11 cellular contexts compared by ENCODE assay signal in genomic region chr11:737366-737765, GRCh38. TPM values are rescaled to one million over a fixed set of nuclear protein-coding genes. Genes with fewer than 3 reads are reported as not detected.
A peak's percentile ranks its signal among the peaks of the same experiment; 100 is the strongest.
DNase-seq lines count a peak whose midpoint lies in the region; ATAC-seq and TF ChIP-seq lines count a peak whose summit lies in the region.
"Had no signal": no experiment of that assay in that cellular context is flagged by ENCODE, and none has a peak within 500 bp of the region (broad histone marks: within the 10 kb centered on the region; RNA-seq: fewer than 3 reads in every experiment).

No MANE protein-coding gene starts in this region.

- H3K4me1 ChIP-seq in SK-N-SH (ENCODE audit: control insufficient read depth in 1 of 2, insufficient read depth in 2 of 2, low read depth in 1 of 2, low read length in 1 of 2) (no peaks in the 10 kb centered on the region), osteoblast (ENCODE audit: insufficient read depth, low read length) (no peaks in the 10 kb centered on the region)
- H3K4me1 ChIP-seq: parathyroid adenoma, uterus had no signal

- no peaks in the 10 kb centered on the region for H3K79me2 ChIP-seq in SK-N-SH (ENCODE audit: insufficient read depth)
- H3K79me2 ChIP-seq in osteoblast (ENCODE audit: insufficient read depth, low read length): no peaks in the 10 kb centered on the region
- H3K79me2 ChIP-seq: parathyroid adenoma had no signal

- CTCF ChIA-PET in SK-N-SH (lab: Yijun Ruan, JAX): interaction anchor here (2.4 kb wide), 1 partner anchor 14 kb away, joined by 7 read pairs; no protein-coding TSS in a partner anchor

- no peaks in the 10 kb centered on the region for H3K9me3 Mint-ChIP-seq in activated naive CD8-positive, alpha-beta T cell treated with anti-CD3 and anti-CD28 coated beads, Interleukin-2, amount 50 U/mL, for 24 hours

- no peak for DNase-seq in SK-N-SH
- DNase-seq in activated naive CD8-positive, alpha-beta T cell treated with anti-CD3 and anti-CD28 coated beads, Interleukin-2, amount 50 U/mL, for 24 hours: no peak
- DNase-seq in osteoblast (ENCODE audit: insufficient read length, low spot score, missing footprints): peak; percentile 42
- DNase-seq in NCI-H82 (lab: John Stamatoyannopoulos, UW): no peak
- no peak for DNase-seq in NCI-H1436 (lab: John Stamatoyannopoulos, UW)
- DNase-seq: ACHN, NCI-H69, uterus had no signal

- H2AFZ ChIP-seq in SK-N-SH (ENCODE audit: low read depth) (no peak overlapping the region), osteoblast (ENCODE audit: low read length) (peak overlapping the region; percentile 59)
- H2AFZ ChIP-seq: parathyroid adenoma had no signal

- no peaks in the 10 kb centered on the region; the same call in 1 of the 2 replicates for H3K27me3 ChIP-seq in SK-N-SH (ENCODE audit: insufficient read depth)
- H3K27me3 ChIP-seq in osteoblast (ENCODE audit: insufficient read depth, low read length): peaks cover 15% of the 10 kb centered on the region
- H3K27me3 ChIP-seq: uterus had no signal

- H3F3A ChIP-seq in SK-N-SH (replicated peaks; ENCODE audit: insufficient read depth): no peaks in the 10 kb centered on the region

- POLR2A ChIA-PET in SK-N-SH (lab: Yijun Ruan, JAX): no interaction called here

- H3K4me3 Mint-ChIP-seq in activated naive CD8-positive, alpha-beta T cell treated with anti-CD3 and anti-CD28 coated beads, Interleukin-2, amount 50 U/mL, for 24 hours: peak overlapping the region; percentile 29

- H3K36me3 ChIP-seq in SK-N-SH (replicated peaks in 1 of 2; ENCODE audit: control insufficient read depth in 1 of 2, insufficient read depth in 2 of 2, low read length in 1 of 2) (no peaks in the 10 kb centered on the region), osteoblast (ENCODE audit: insufficient read depth, low read length) (no peaks in the 10 kb centered on the region)
- H3K36me3 ChIP-seq: uterus had no signal

- H3K9ac ChIP-seq in SK-N-SH: no peak overlapping the region
- H3K9ac ChIP-seq: parathyroid adenoma had no signal

- no peak for TF ChIP-seq EP300 in SK-N-SH (IDR thresholded peaks at IDR 0.05; ENCODE audit: borderline replicate concordance in 1 of 2, low read depth in 1 of 2, low read length in 1 of 2)

- H3K4me3 ChIP-seq in SK-N-SH (ENCODE audit: low read depth in 2 of 2, low read length in 1 of 2): no peak overlapping the region
- no peak overlapping the region for H3K4me3 ChIP-seq in osteoblast (ENCODE audit: insufficient read depth, low read length)
- H3K4me3 ChIP-seq: uterus had no signal

- no peak for TF ChIP-seq RAD21 in SK-N-SH (IDR thresholded peaks at IDR 0.05; ENCODE audit: low read length)

- H3K36me3 Mint-ChIP-seq in activated naive CD8-positive, alpha-beta T cell treated with anti-CD3 and anti-CD28 coated beads, Interleukin-2, amount 50 U/mL, for 24 hours (ENCODE audit: low read depth): no peaks in the 10 kb centered on the region

- TF ChIP-seq CTCF in SK-N-SH (IDR thresholded peaks at IDR 0.05) (no peak), osteoblast (IDR thresholded peaks at IDR 0.05; ENCODE audit: extremely low read depth, low read depth, low read length) (no peak)

- H3K9me3 ChIP-seq in SK-N-SH: no peaks in the 10 kb centered on the region
- no peaks in the 10 kb centered on the region for H3K9me3 ChIP-seq in osteoblast (ENCODE audit: low read depth, low read length)
- H3K9me3 ChIP-seq: uterus had no signal

- whole genome bisulfite sequencing in SK-N-SH (ENCODE audit: low lambda C conversion rate): 68% methylated on average over 11 of the region's 11 CpGs

- no peaks in the 10 kb centered on the region for H3K9me2 ChIP-seq in SK-N-SH

- peak; percentile 28; the same call in 1 of the 3 replicates for ATAC-seq in SK-N-SH treated with all-trans-retinoic acid at 6 μM for 48 hours
- ATAC-seq in activated naive CD8-positive, alpha-beta T cell treated with anti-CD3 and anti-CD28 coated beads, Interleukin-2, amount 50 U/mL, for 24 hours: peak; percentile 34
- ATAC-seq: HCT116 had no signal

- H3K27ac Mint-ChIP-seq in activated naive CD8-positive, alpha-beta T cell treated with anti-CD3 and anti-CD28 coated beads, Interleukin-2, amount 50 U/mL, for 24 hours: no peak overlapping the region

- H3K27ac ChIP-seq in SK-N-SH (ENCODE audit: low read depth in 2 of 2, low read length in 1 of 2) (no peak overlapping the region), osteoblast (ENCODE audit: low read depth, low read length) (no peak overlapping the region)
- H3K27ac ChIP-seq: parathyroid adenoma, uterus had no signal

- H3K4me1 Mint-ChIP-seq in activated naive CD8-positive, alpha-beta T cell treated with anti-CD3 and anti-CD28 coated beads, Interleukin-2, amount 50 U/mL, for 24 hours: peaks cover 15% of the 10 kb centered on the region

- H4K20me1 ChIP-seq in SK-N-SH (ENCODE audit: insufficient read depth): no peaks in the 10 kb centered on the region
- H4K20me1 ChIP-seq in osteoblast (ENCODE audit: insufficient read depth, low read length): no peaks in the 10 kb centered on the region

- H3K4me2 ChIP-seq in SK-N-SH (no peak overlapping the region), osteoblast (ENCODE audit: insufficient read depth, low read length) (peak overlapping the region; percentile 39)

- peaks cover 4% of the 10 kb centered on the region for H3K27me3 Mint-ChIP-seq in activated naive CD8-positive, alpha-beta T cell treated with anti-CD3 and anti-CD28 coated beads, Interleukin-2, amount 50 U/mL, for 24 hours

TF ChIP-seq in SK-N-SH treated with all-trans-retinoic acid at 6 μM for 48 hours, 23 proteins besides CTCF, POLR2A, EP300 and RAD21 (continues in another document):
- TF ChIP-seq PATZ1 (CRISPR knock-in tag; IDR thresholded peaks at IDR 0.05; ENCODE audit: borderline replicate concordance) (no peak), ZFP30 (CRISPR knock-in tag; IDR thresholded peaks at IDR 0.05) (no peak), ARNTL (CRISPR knock-in tag; IDR thresholded peaks at IDR 0.05; ENCODE audit: borderline replicate concordance, low read depth) (no peak), CSDC2 (CRISPR knock-in tag; IDR thresholded peaks at IDR 0.05) (no peak), GLIS3 (CRISPR knock-in tag; IDR thresholded peaks at IDR 0.05) (no peak), SNAI2 (CRISPR knock-in tag; IDR thresholded peaks at IDR 0.05) (no peak), TOX (CRISPR knock-in tag; IDR thresholded peaks at IDR 0.05; ENCODE audit: borderline replicate concordance) (no peak)

TF ChIP-seq in SK-N-SH, 30 proteins besides CTCF, POLR2A, EP300 and RAD21:
- no peak for TF ChIP-seq ZBTB33 (IDR thresholded peaks at IDR 0.05; ENCODE audit: borderline replicate concordance, low read depth)

RNA-seq across cellular contexts. Expression of gene TALDO1, which starts 9.9 kb away (rescaled TPM):
- polyA plus RNA-seq in SK-N-SH (2012; rRNA removed): 78.4 and 103 TPM in 2 replicates
- polyA plus RNA-seq in SK-N-SH (2012; cell fraction: cytosol; rRNA removed): 84.3 and 95.6 TPM in 2 replicates
- polyA plus RNA-seq in SK-N-SH (2012; cell fraction: nucleus; rRNA removed): 75.1 and 87.3 TPM in 2 replicates
- total RNA-seq in osteoblast: 204 TPM in 2 replicates

RNA-seq across cellular contexts. Expression of gene EPS8L2, which starts 31.3 kb away (rescaled TPM):
- 0.67 and 0.74 TPM in 2 replicates for polyA plus RNA-seq in SK-N-SH (2012; rRNA removed)
- 0.42 and 0.52 TPM in 2 replicates for polyA plus RNA-seq in SK-N-SH (2012; cell fraction: cytosol; rRNA removed)
- polyA plus RNA-seq in SK-N-SH (2012; cell fraction: nucleus; rRNA removed): 3.7 and 4.3 TPM in 2 replicates
- 29.7 and 30.1 TPM in 2 replicates for total RNA-seq in osteoblast

RNA-seq across cellular contexts. Expression of gene GATD1, which starts 39.9 kb away (rescaled TPM):
- polyA plus RNA-seq in SK-N-SH (2012; rRNA removed): 72.9 and 86.2 TPM in 2 replicates
- 27.6 and 32.1 TPM in 2 replicates for polyA plus RNA-seq in SK-N-SH (2012; cell fraction: cytosol; rRNA removed)
- 562 and 877 TPM in 2 replicates for polyA plus RNA-seq in SK-N-SH (2012; cell fraction: nucleus; rRNA removed)
- 31.5 and 37.3 TPM in 2 replicates for total RNA-seq in osteoblast

RNA-seq across cellular contexts. Expression of gene TMEM80, which starts 41.8 kb away (rescaled TPM):
- 40.4 and 51.0 TPM in 2 replicates for polyA plus RNA-seq in SK-N-SH (2012; rRNA removed)
- 34.3 and 36.4 TPM in 2 replicates for polyA plus RNA-seq in SK-N-SH (2012; cell fraction: cytosol; rRNA removed)
- 88.5 and 114 TPM in 2 replicates for polyA plus RNA-seq in SK-N-SH (2012; cell fraction: nucleus; rRNA removed)
- total RNA-seq in osteoblast: 17.4 and 21.2 TPM in 2 replicates

RNA-seq across cellular contexts. Expression of gene DEAF1, which starts 42.3 kb away (rescaled TPM):
- polyA plus RNA-seq in SK-N-SH (2012; rRNA removed): 36.0 and 40.6 TPM in 2 replicates
- polyA plus RNA-seq in SK-N-SH (2012; cell fraction: cytosol; rRNA removed): 19.2 and 27.9 TPM in 2 replicates
- 28.1 and 32.0 TPM in 2 replicates for polyA plus RNA-seq in SK-N-SH (2012; cell fraction: nucleus; rRNA removed)
- 38.0 and 44.2 TPM in 2 replicates for total RNA-seq in osteoblast
